ENCODE assay signal across 10 cellular contexts in genomic region chr19:1446713-1447564, GRCh38. TPM values are rescaled to one million over a fixed set of nuclear protein-coding genes. Genes with fewer than 3 reads are reported as not detected.
DNase-seq lines count a peak whose midpoint lies in the region; ATAC-seq, FAIRE-seq and TF ChIP-seq lines count a peak whose summit lies in the region.
"Had no signal": no experiment of that assay in that cellular context is flagged by ENCODE, and none has a peak within 500 bp of the region (broad histone marks: within the 10 kb centered on the region; RNA-seq: fewer than 3 reads in every experiment).

No MANE protein-coding gene starts in this region.

- peak; percentile 21 for DNase-seq in NCI-H1092 (lab: John Stamatoyannopoulos, UW)
- no peak for DNase-seq in NCI-H1092 treated with DMSO at 0.1 percent for 48 hours (lab: John Stamatoyannopoulos, UW)
- DNase-seq in G401 (ENCODE audit: low spot score), result peak; percentile 47
- no peak for DNase-seq in astrocyte (ENCODE audit: low read depth)
- no peak for DNase-seq in GM19238 (ENCODE audit: insufficient read length, low spot score)
- DNase-seq: activated CD8-positive, alpha-beta memory T cell treated with anti-CD3 and anti-CD28 coated beads, Interleukin-2, amount 50 U/mL, for 4 hours had no signal

- no peak overlapping the region for H2AFZ ChIP-seq in astrocyte (ENCODE audit: low read depth, low read length)

- WGBS in mesodermal cell (ENCODE audit: insufficient coverage in 2 of 2), 2 experiments, result 3 to 5% methylated on average over 56 to 58 of the region's 65 CpGs

- H3K9ac ChIP-seq in astrocyte (ENCODE audit: low read length), result no peak overlapping the region

- H3K36me3 Mint-ChIP-seq in astrocyte (ENCODE audit: low read depth, unreplicated experiment), result peaks cover 9% of the 10 kb centered on the region

- in situ Hi-C loops in G401 (cut with HindIII; ENCODE audit: low sequenced_read_pairs), result no loop called here

- H3K4me3 ChIP-seq in astrocyte (ENCODE audit: insufficient read depth, low read depth, low read length) (no peak overlapping the region), mesodermal cell (ENCODE audit: extremely low read depth, insufficient read depth, low read length, poor library complexity, severe bottlenecking) (peak overlapping the region; percentile 50)

- ATAC-seq in HG02642 (IDR thresholded peaks at IDR 0.05; ENCODE audit: poor library complexity, unreplicated experiment) (no peak), GM18868 (IDR thresholded peaks at IDR 0.05; ENCODE audit: unreplicated experiment) (no peak)

- peaks cover 4% of the 10 kb centered on the region for H3K4me1 Mint-ChIP-seq in astrocyte (ENCODE audit: low read depth, unreplicated experiment)

- no peaks in the 10 kb centered on the region for H3K9me3 ChIP-seq in astrocyte (ENCODE audit: insufficient read depth, low read depth, low read length)
- no peaks in the 10 kb centered on the region for H3K9me3 ChIP-seq in mesodermal cell (ENCODE audit: control insufficient read depth, low read length)
- H3K9me3 ChIP-seq: pancreas had no signal

- H3K36me3 ChIP-seq in astrocyte (ENCODE audit: insufficient read depth, low read length), result peaks cover 6% of the 10 kb centered on the region
- H3K36me3 ChIP-seq in mesodermal cell (ENCODE audit: control insufficient read depth, insufficient read depth, low read length), result peaks cover 9% of the 10 kb centered on the region

- H3K79me2 ChIP-seq in astrocyte (ENCODE audit: insufficient read depth, low read length), result peaks cover 4% of the 10 kb centered on the region

- H3K9me3 Mint-ChIP-seq in astrocyte (ENCODE audit: unreplicated experiment), result no peaks in the 10 kb centered on the region

- no peak for TF ChIP-seq CTCF in astrocyte (IDR thresholded peaks at IDR 0.05; ENCODE audit: insufficient read depth, low read depth, low read length)

- H3K27ac Mint-ChIP-seq in astrocyte (ENCODE audit: unreplicated experiment), result no peak overlapping the region

- H3K27me3 Mint-ChIP-seq in astrocyte (ENCODE audit: low read depth, unreplicated experiment), result peaks cover 31% of the 10 kb centered on the region

- peak overlapping the region; percentile 75 for H3K4me3 Mint-ChIP-seq in astrocyte (ENCODE audit: unreplicated experiment)

- H3K4me2 ChIP-seq in astrocyte (ENCODE audit: low read length), result peak overlapping the region; percentile 78

- FAIRE-seq in astrocyte (lab: Jason Lieb, UNC), result no peak
- FAIRE-seq: pancreas had no signal

- H3K4me1 ChIP-seq in astrocyte (ENCODE audit: insufficient read depth, low read length) (peaks cover 6% of the 10 kb centered on the region), mesodermal cell (ENCODE audit: control insufficient read depth, insufficient read depth, low read length, poor library complexity, severe bottlenecking) (peaks cover 14% of the 10 kb centered on the region)

- peaks cover 29% of the 10 kb centered on the region for H3K27me3 ChIP-seq in astrocyte (ENCODE audit: insufficient read depth, low read length)

- H4K20me1 ChIP-seq in astrocyte (ENCODE audit: insufficient read depth, low read length), result peaks cover 57% of the 10 kb centered on the region

- H3K27ac ChIP-seq in astrocyte (ENCODE audit: low read depth, low read length), result no peak overlapping the region
- no peak overlapping the region for H3K27ac ChIP-seq in mesodermal cell (ENCODE audit: low read depth, low read length, severe bottlenecking)
- H3K27ac ChIP-seq: pancreas had no signal

RNA-seq across cellular contexts. Expression of gene APC2, which starts 3.0 kb away (rescaled TPM):
- total RNA-seq in G401 (2014; rRNA removed; shearing (Covaris generic)), result 13.4 and 15.4 TPM in 2 replicates
- 5.5 and 7.1 TPM in 2 replicates for total RNA-seq in astrocyte
- 1.6 TPM for polyA plus RNA-seq in mesodermal cell (2013, experiment 1 of 2)
- 1.5 TPM for polyA plus RNA-seq in mesodermal cell (2013, experiment 2 of 2)

RNA-seq across cellular contexts. Expression of gene RPS15, which starts 8.7 kb away (rescaled TPM):
- total RNA-seq in G401 (2014; rRNA removed; shearing (Covaris generic)), result 1,108 and 1,164 TPM in 2 replicates
- 973 and 1,045 TPM in 2 replicates for total RNA-seq in astrocyte
- polyA plus RNA-seq in mesodermal cell (2013, experiment 1 of 2), result 2,052 TPM
- polyA plus RNA-seq in mesodermal cell (2013, experiment 2 of 2), result 1,718 TPM

RNA-seq across cellular contexts. Expression of gene C19orf25, which starts 32.1 kb away (rescaled TPM):
- 86.7 and 90.0 TPM in 2 replicates for total RNA-seq in G401 (2014; rRNA removed; shearing (Covaris generic))
- total RNA-seq in astrocyte, result 30.2 and 32.4 TPM in 2 replicates
- 27.0 TPM for polyA plus RNA-seq in mesodermal cell (2013, experiment 1 of 2)
- polyA plus RNA-seq in mesodermal cell (2013, experiment 2 of 2), result 19.3 TPM

RNA-seq across cellular contexts. Expression of gene DAZAP1, which starts 39.6 kb away (rescaled TPM):
- 153 and 193 TPM in 2 replicates for total RNA-seq in G401 (2014; rRNA removed; shearing (Covaris generic))
- 94.7 and 108 TPM in 2 replicates for total RNA-seq in astrocyte
- 109 TPM for polyA plus RNA-seq in mesodermal cell (2013, experiment 1 of 2)
- 96.2 TPM for polyA plus RNA-seq in mesodermal cell (2013, experiment 2 of 2)

RNA-seq across cellular contexts. Expression of gene PCSK4, which starts 43.2 kb away (rescaled TPM):
- 1.8 and 9.2 TPM in 2 replicates for total RNA-seq in G401 (2014; rRNA removed; shearing (Covaris generic))
- total RNA-seq in astrocyte, result 2.7 and 3.9 TPM in 2 replicates
- polyA plus RNA-seq in mesodermal cell (2013, experiment 1 of 2), result 10.1 TPM
- 10.3 TPM for polyA plus RNA-seq in mesodermal cell (2013, experiment 2 of 2)

Comparison
In these comparisons a context has a peak if more than half of its experiments do, and no peak if none do; other contexts are left out.
1. DNase-seq: peak in NCI-H1092 (single experiment) and G401 (single experiment); none in NCI-H1092 treated with DMSO at 0.1 percent for 48 hours (single experiment), astrocyte (single experiment) and GM19238 (single experiment).